29 cellular contexts compared by ENCODE assay signal in genomic region chr6:130893277-130893676, GRCh38.
DNase-seq lines count a peak whose midpoint lies in the region; ATAC-seq and TF ChIP-seq lines count a peak whose summit lies in the region.
"Had no signal": no experiment of that assay in that cellular context is flagged by ENCODE, and none has a peak within 500 bp of the region (broad histone marks: within the 10 kb centered on the region; RNA-seq: fewer than 3 reads in every experiment).

No MANE protein-coding gene starts in this region.

- POLR2A ChIA-PET in WTC11 (lab: Charles Lee): no interaction called here

- H3K27me3 ChIP-seq in foreskin keratinocyte: no peaks in the 10 kb centered on the region
- H3K27me3 ChIP-seq: ascending aorta, colonic mucosa had no signal

- CTCF ChIA-PET in WTC11 (lab: Charles Lee): interaction anchor here (0.6 kb wide), 1 partner anchor 224 kb away, joined by 3 read pairs; no protein-coding TSS in a partner anchor

- no peaks in the 10 kb centered on the region for H3K27me3 Mint-ChIP-seq in WTC11 (ENCODE audit: low read depth)
- H3K27me3 Mint-ChIP-seq: activated B cell treated with CpG ODN at 0.5 μM for 24 hours; naive thymus-derived CD8-positive, alpha-beta T cell had no signal

- H3K4me1 ChIP-seq in mucosa of descending colon (ENCODE audit: low read depth) (no peaks in the 10 kb centered on the region), foreskin keratinocyte (no peaks in the 10 kb centered on the region)
- H3K4me1 ChIP-seq: ascending aorta, colonic mucosa, prostate gland had no signal

- no peaks in the 10 kb centered on the region for H3K4me1 Mint-ChIP-seq in WTC11

- H3K4me3 ChIP-seq in mucosa of descending colon: no peak overlapping the region
- H3K4me3 ChIP-seq: ascending aorta, colonic mucosa, prostate gland had no signal

- no peak overlapping the region for H3K4me3 Mint-ChIP-seq in WTC11
- H3K4me3 Mint-ChIP-seq: activated B cell treated with CpG ODN at 0.5 μM for 24 hours; mesothelial cell of epicardium; naive thymus-derived CD8-positive, alpha-beta T cell had no signal

- H3K27ac ChIP-seq in foreskin keratinocyte: no peak overlapping the region
- H3K27ac ChIP-seq: ascending aorta, C4-2B, colonic mucosa, prostate gland had no signal

- DNase-seq in GDM1 (lab: John Stamatoyannopoulos, UW) (peak; percentile 22), KBM-7 (peak; percentile 12), WTC11 (ENCODE audit: low spot score) (no peak), mucosa of descending colon (no peak), germinal center (ENCODE audit: low spot score) (no peak), foreskin keratinocyte (no peak)
- DNase-seq in stimulated activated CD4-positive, alpha-beta T cell treated with anti-CD3 and anti-CD28 coated beads, Interleukin-12 subunit alpha, Interleukin-12 subunit beta, amount 100 ng/mL, for 4 hours: no peak
- DNase-seq: activated B cell treated with CpG ODN at 0.5 μM for 24 hours; activated CD4-positive, alpha-beta T cell treated with anti-CD3 and anti-CD28 coated beads, Interleukin-2, amount 50 U/mL, for 1 hour; activated effector memory CD4-positive, alpha-beta T cell treated with anti-CD3 and anti-CD28 coated beads, Interleukin-2, amount 50 U/mL, for 16 hours; activated T-cell treated with anti-CD3 and anti-CD28 coated beads, Interleukin-2, amount 50 U/mL, for 1 hour; Calu3; colonic mucosa; DMS79 treated with DMSO at 0.1 percent for 48 hours; effector memory CD4-positive, alpha-beta T cell; glutamatergic neuron; naive thymus-derived CD8-positive, alpha-beta T cell; NCI-H1105 treated with DMSO at 0.1 percent for 48 hours; NCI-H187 treated with DMSO at 0.1 percent for 48 hours; NCI-H2171; stimulated activated naive CD8-positive, alpha-beta T cell treated with anti-CD3 and anti-CD28 coated beads, Interleukin-15, Interleukin-2, amounts not matched to agents 100 U/mL and 50 U/mL, for 24 hours; SW 1271; T-helper 9 cell had no signal

- intact Hi-C loops in mucosa of descending colon (cut with DNase I, micrococcal nuclease): no loop called here

- no peaks in the 10 kb centered on the region for H3K9me3 Mint-ChIP-seq in WTC11
- H3K9me3 Mint-ChIP-seq: activated B cell treated with CpG ODN at 0.5 μM for 24 hours; mesothelial cell of epicardium; naive thymus-derived CD8-positive, alpha-beta T cell had no signal

- no peak for ATAC-seq in WTC11
- peak; percentile 31 for ATAC-seq in mucosa of descending colon
- no peak for ATAC-seq in foreskin keratinocyte
- ATAC-seq in HG02588 (IDR thresholded peaks at IDR 0.05; ENCODE audit: unreplicated experiment): no peak
- ATAC-seq: HCT116; naive thymus-derived CD8-positive, alpha-beta T cell; stimulated activated naive CD8-positive, alpha-beta T cell treated with anti-CD3 and anti-CD28 coated beads, Interleukin-15, Interleukin-2, amounts not matched to agents 100 U/mL and 50 U/mL, for 24 hours had no signal

- no peaks in the 10 kb centered on the region for H3K36me3 ChIP-seq in mucosa of descending colon (ENCODE audit: low read depth)
- H3K36me3 ChIP-seq: colonic mucosa, prostate gland had no signal

- peak overlapping the region; percentile 89 for H3K27ac Mint-ChIP-seq in WTC11
- H3K27ac Mint-ChIP-seq: activated B cell treated with CpG ODN at 0.5 μM for 24 hours, mesothelial cell of epicardium had no signal

- H3K36me3 Mint-ChIP-seq in WTC11: peaks cover 15% of the 10 kb centered on the region

- no peaks in the 10 kb centered on the region for H3K9me3 ChIP-seq in mucosa of descending colon
- H3K9me3 ChIP-seq: ascending aorta, colonic mucosa, prostate gland had no signal

- TF ChIP-seq CTCF in WTC11 (IDR thresholded peaks at IDR 0.05) (no peak), mucosa of descending colon (IDR thresholded peaks at IDR 0.05) (no peak), foreskin keratinocyte (conservative IDR thresholded peaks at IDR 0.05) (no peak)

- in situ Hi-C loops in KBM-7 (cut with MboI; ENCODE audit: low pct_unique_long_range_greater_than_20kb, low sequenced_read_pairs): loop anchor here (25.0 kb wide), 1 partner anchor 219 kb away; no protein-coding TSS in a partner anchor

TF ChIP-seq in WTC11, 78 proteins besides CTCF, POLR2A, EP300 and RAD21:
- TF ChIP-seq ZNF121 (CRISPR knock-in tag; IDR thresholded peaks at IDR 0.05) (no peak), CBFB (CRISPR knock-in tag; IDR thresholded peaks at IDR 0.05; ENCODE audit: low read depth) (no peak), ZNF317 (CRISPR knock-in tag; IDR thresholded peaks at IDR 0.05; ENCODE audit: borderline replicate concordance, low read depth) (no peak), EMX1 (CRISPR knock-in tag; IDR thresholded peaks at IDR 0.05) (no peak), CDX4 (CRISPR knock-in tag; IDR thresholded peaks at IDR 0.05; ENCODE audit: borderline replicate concordance) (no peak), ZNF425 (CRISPR knock-in tag; conservative IDR thresholded peaks at IDR 0.05) (no peak), FOXJ3 (CRISPR knock-in tag; IDR thresholded peaks at IDR 0.05; ENCODE audit: borderline replicate concordance) (no peak), ZNF219 (CRISPR knock-in tag; IDR thresholded peaks at IDR 0.05; ENCODE audit: borderline replicate concordance) (no peak), ZNF138 (CRISPR knock-in tag; conservative IDR thresholded peaks at IDR 0.05) (no peak), ETV6 (CRISPR knock-in tag; IDR thresholded peaks at IDR 0.05) (no peak), MXD4 (CRISPR knock-in tag; IDR thresholded peaks at IDR 0.05; ENCODE audit: borderline replicate concordance) (no peak), SP1 (CRISPR knock-in tag; conservative IDR thresholded peaks at IDR 0.05) (no peak)
- TF ChIP-seq, protein P1, sequence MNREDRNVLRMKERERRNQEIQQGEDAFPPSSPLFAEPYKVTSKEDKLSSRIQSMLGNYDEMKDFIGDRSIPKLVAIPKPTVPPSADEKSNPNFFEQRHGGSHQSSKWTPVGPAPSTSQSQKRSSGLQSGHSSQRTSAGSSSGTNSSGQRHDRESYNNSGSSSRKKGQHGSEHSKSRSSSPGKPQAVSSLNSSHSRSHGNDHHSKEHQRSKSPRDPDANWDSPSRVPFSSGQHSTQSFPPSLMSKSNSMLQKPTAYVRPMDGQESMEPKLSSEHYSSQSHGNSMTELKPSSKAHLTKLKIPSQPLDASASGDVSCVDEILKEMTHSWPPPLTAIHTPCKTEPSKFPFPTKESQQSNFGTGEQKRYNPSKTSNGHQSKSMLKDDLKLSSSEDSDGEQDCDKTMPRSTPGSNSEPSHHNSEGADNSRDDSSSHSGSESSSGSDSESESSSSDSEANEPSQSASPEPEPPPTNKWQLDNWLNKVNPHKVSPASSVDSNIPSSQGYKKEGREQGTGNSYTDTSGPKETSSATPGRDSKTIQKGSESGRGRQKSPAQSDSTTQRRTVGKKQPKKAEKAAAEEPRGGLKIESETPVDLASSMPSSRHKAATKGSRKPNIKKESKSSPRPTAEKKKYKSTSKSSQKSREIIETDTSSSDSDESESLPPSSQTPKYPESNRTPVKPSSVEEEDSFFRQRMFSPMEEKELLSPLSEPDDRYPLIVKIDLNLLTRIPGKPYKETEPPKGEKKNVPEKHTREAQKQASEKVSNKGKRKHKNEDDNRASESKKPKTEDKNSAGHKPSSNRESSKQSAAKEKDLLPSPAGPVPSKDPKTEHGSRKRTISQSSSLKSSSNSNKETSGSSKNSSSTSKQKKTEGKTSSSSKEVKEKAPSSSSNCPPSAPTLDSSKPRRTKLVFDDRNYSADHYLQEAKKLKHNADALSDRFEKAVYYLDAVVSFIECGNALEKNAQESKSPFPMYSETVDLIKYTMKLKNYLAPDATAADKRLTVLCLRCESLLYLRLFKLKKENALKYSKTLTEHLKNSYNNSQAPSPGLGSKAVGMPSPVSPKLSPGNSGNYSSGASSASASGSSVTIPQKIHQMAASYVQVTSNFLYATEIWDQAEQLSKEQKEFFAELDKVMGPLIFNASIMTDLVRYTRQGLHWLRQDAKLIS (CRISPR knock-in tag; IDR thresholded peaks at IDR 0.05; ENCODE audit: borderline replicate concordance): no peak

Comparison
In these comparisons a context has a peak if more than half of its experiments do, and no peak if none do; other contexts are left out.
1. DNase-seq: peak in GDM1 (single experiment) and KBM-7 (single experiment); none in WTC11 (single experiment), mucosa of descending colon (0 of 3), stimulated activated CD4-positive, alpha-beta T cell treated with anti-CD3 and anti-CD28 coated beads, Interleukin-12 subunit alpha, Interleukin-12 subunit beta, amount 100 ng/mL, for 4 hours (single experiment), germinal center (single experiment) and foreskin keratinocyte (0 of 2).